In the genomic region with DNA sequence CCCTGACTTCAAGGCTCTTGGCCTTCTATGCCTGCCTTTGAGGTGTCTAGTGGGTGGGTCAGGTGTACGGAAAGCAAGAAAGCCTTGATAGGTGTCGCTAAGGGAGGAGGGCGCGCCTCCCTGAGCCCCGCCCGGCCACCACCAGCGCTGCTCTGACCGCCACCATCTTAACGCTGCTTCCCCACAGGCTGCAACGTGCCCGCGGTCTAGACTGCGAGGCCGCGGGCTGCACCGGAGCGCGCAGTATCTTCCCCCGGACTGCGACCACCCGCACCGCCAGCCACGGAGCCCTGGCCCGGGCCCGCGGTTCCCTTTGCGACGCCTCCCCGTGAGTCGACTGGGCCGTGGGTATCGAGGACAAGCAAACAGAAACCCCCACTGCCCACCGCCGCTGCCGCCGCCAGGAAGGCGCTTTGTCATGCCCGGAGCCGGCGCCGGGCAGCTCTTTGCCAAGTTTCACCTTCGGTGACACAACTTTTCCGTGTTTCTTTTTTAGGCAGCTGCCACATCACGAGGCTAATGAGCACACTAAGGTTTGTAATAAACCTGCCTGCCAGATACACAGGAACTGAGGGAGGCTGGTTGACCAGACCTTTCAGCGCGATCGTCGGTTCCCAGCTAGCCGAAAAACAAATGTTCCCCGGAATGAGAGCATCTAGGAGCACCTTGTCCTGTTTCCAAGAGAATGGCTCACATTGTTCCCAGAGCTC, we compare ENCODE assay signal across 7 cellular contexts.
A peak's percentile ranks its signal among the peaks of the same experiment; 100 is the strongest.
DNase-seq lines count a peak whose midpoint lies in the region; ATAC-seq, FAIRE-seq and TF ChIP-seq lines count a peak whose summit lies in the region.

No MANE protein-coding gene starts in this region.

- POLR2A ChIA-PET in GM12878 (lab: Charles Lee) = no interaction called here

- H4K20me1 ChIP-seq in GM12878 (ENCODE audit: control insufficient read depth, insufficient read depth) = no peaks in the 10 kb centered on the region

- H3K9ac ChIP-seq in GM12878 (ENCODE audit: control insufficient read depth, insufficient read depth, low read length) = no peak overlapping the region

- no peak for TF ChIP-seq CTCF in GM12878 (IDR thresholded peaks at IDR 0.05 in 2 of 3, conservative IDR thresholded peaks at IDR 0.05 in 1 of 3; ENCODE audit: control insufficient read depth in 2 of 3, extremely low read depth in 1 of 3, insufficient read depth in 1 of 3, low read depth in 3 of 3, low read length in 3 of 3)
- TF ChIP-seq CTCF in left lung (IDR thresholded peaks at IDR 0.05) = no peak
- no peak for TF ChIP-seq CTCF in thoracic aorta (IDR thresholded peaks at IDR 0.05)

- no peak for DNase-seq in GM12878 (ENCODE audit: low read depth, low spot score)
- DNase-seq in left lung = peak in 1 of 2 donors; percentile 85
- DNase-seq in thoracic aorta (ENCODE audit: low spot score) = no peak
- DNase-seq in substantia nigra (lab: John Stamatoyannopoulos, UW) = no peak
- no peak for DNase-seq in HCEC 1CT

- SMC1A ChIA-PET in GM12878 (lab: Charles Lee; ENCODE audit: uncharacterized antibody, unreplicated experiment) = no interaction called here

- no peak overlapping the region for H2AFZ ChIP-seq in GM12878 (ENCODE audit: control insufficient read depth, low read depth, low read length)

- 38% methylated on average over 41 of the region's 50 CpGs for WGBS in GM12878 (ENCODE audit: insufficient coverage, insufficient replicate concordance, low lambda C conversion rate, missing lambda C conversion rate)

- TF ChIP-seq RAD21 in GM12878 (IDR thresholded peaks at IDR 0.05; ENCODE audit: insufficient read depth, low read depth, low read length) = no peak

- no TSS peak for BruUV-seq in GM12878 (replicated peaks; lab: Mats Ljungman, UMichigan)

- TF ChIP-seq POLR2A in GM12878 (IDR thresholded peaks at IDR 0.05; ENCODE audit: low read depth, low read length) = no peak

- in situ Hi-C loops in GM12878 (cut with MboI) = no loop called here

- H3K27ac ChIP-seq in GM12878 (ENCODE audit: control insufficient read depth, insufficient read depth) = no peak overlapping the region
- H3K27ac ChIP-seq in left lung = peak overlapping the region; percentile 59 to 75
- no peak overlapping the region for H3K27ac ChIP-seq in thoracic aorta
- H3K27ac ChIP-seq in substantia nigra (ENCODE audit: low read depth, low read length, poor library complexity, severe bottlenecking) = no peak overlapping the region

- H3K36me3 ChIP-seq in GM12878 (ENCODE audit: control insufficient read depth in 2 of 2, insufficient read depth in 2 of 2, low read length in 1 of 2) (no peaks in the 10 kb centered on the region), left lung (no peaks in the 10 kb centered on the region), thoracic aorta (no peaks in the 10 kb centered on the region)

- peaks cover 0 to 6% of the 10 kb centered on the region in 2 experiments; a peak in 3 of 4 replicates for H3K27me3 ChIP-seq in GM12878 (replicated peaks in 1 of 2; ENCODE audit: control insufficient read depth in 2 of 2, insufficient read depth in 2 of 2, low read length in 1 of 2)
- peaks cover 18 to 29% of the 10 kb centered on the region in 2 donors for H3K27me3 ChIP-seq in left lung
- no peaks in the 10 kb centered on the region for H3K27me3 ChIP-seq in thoracic aorta (replicated peaks; ENCODE audit: insufficient read depth)

- H3K9me3 ChIP-seq in GM12878 (replicated peaks; ENCODE audit: control insufficient read depth, insufficient read depth, low read length) (no peaks in the 10 kb centered on the region), left lung (no peaks in the 10 kb centered on the region), thoracic aorta (no peaks in the 10 kb centered on the region)

- H3K4me1 ChIP-seq in GM12878 (ENCODE audit: control insufficient read depth, insufficient read depth, low read length) (no peaks in the 10 kb centered on the region), left lung (no peaks in the 10 kb centered on the region), thoracic aorta (ENCODE audit: control insufficient read depth in 1 of 2, low read depth in 2 of 2) (no peaks in the 10 kb centered on the region)

- intact Hi-C loops in GM12878 (cut with micrococcal nuclease; ENCODE audit: unreplicated experiment) = no loop called here
- intact Hi-C loops in left lung (cut with DNase I) = no loop called here

- H3K4me2 ChIP-seq in GM12878 (ENCODE audit: control insufficient read depth, insufficient read depth) = no peak overlapping the region

- no peak overlapping the region for H3K4me3 ChIP-seq in GM12878
- H3K4me3 ChIP-seq in left lung = peak overlapping the region; percentile 13 to 31
- H3K4me3 ChIP-seq in thoracic aorta = peak overlapping the region; percentile 67

- ATAC-seq in HG03432 (IDR thresholded peaks at IDR 0.05; ENCODE audit: unreplicated experiment) (peak; percentile 71), GM12878 (peak; percentile 35; the same call in 2 of the 3 replicates), left lung (peak; percentile 93), thoracic aorta (ENCODE audit: insufficient number of reproducible peaks, low FRiP score, low read depth) (no peak), GM18858 (IDR thresholded peaks at IDR 0.05; ENCODE audit: unreplicated experiment) (no peak)

- CTCF ChIA-PET in GM12878 (lab: Yijun Ruan, JAX) = no interaction called here

- FAIRE-seq in GM12878 (lab: Jason Lieb, UNC) = no peak

- no peak for TF ChIP-seq EP300 in GM12878 (IDR thresholded peaks at IDR 0.05; ENCODE audit: borderline replicate concordance in 1 of 2, control insufficient read depth in 1 of 2, low read depth in 2 of 2, low read length in 2 of 2)

- no peaks in the 10 kb centered on the region for H3K79me2 ChIP-seq in GM12878 (ENCODE audit: control insufficient read depth, insufficient read depth, low read length)

- RAD21 ChIA-PET in GM12878 (lab: Charles Lee; ENCODE audit: unreplicated experiment) = no interaction called here

TF ChIP-seq in GM12878, 131 proteins besides CTCF, POLR2A, EP300 and RAD21:
- no peak for TF ChIP-seq MEF2B (IDR thresholded peaks at IDR 0.05; ENCODE audit: partially characterized antibody, poor library complexity, severe bottlenecking)
- no peak for TF ChIP-seq RAD51 (IDR thresholded peaks at IDR 0.05)
- TF ChIP-seq, protein P1, sequence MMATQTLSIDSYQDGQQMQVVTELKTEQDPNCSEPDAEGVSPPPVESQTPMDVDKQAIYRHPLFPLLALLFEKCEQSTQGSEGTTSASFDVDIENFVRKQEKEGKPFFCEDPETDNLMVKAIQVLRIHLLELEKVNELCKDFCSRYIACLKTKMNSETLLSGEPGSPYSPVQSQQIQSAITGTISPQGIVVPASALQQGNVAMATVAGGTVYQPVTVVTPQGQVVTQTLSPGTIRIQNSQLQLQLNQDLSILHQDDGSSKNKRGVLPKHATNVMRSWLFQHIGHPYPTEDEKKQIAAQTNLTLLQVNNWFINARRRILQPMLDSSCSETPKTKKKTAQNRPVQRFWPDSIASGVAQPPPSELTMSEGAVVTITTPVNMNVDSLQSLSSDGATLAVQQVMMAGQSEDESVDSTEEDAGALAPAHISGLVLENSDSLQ (IDR thresholded peaks at IDR 0.05) = no peak
- no peak for TF ChIP-seq JUNB (IDR thresholded peaks at IDR 0.05)
- TF ChIP-seq RUNX3 (IDR thresholded peaks at IDR 0.05; ENCODE audit: low read length) = no peak
- TF ChIP-seq, protein P2, sequence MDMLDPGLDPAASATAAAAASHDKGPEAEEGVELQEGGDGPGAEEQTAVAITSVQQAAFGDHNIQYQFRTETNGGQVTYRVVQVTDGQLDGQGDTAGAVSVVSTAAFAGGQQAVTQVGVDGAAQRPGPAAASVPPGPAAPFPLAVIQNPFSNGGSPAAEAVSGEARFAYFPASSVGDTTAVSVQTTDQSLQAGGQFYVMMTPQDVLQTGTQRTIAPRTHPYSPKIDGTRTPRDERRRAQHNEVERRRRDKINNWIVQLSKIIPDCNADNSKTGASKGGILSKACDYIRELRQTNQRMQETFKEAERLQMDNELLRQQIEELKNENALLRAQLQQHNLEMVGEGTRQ (IDR thresholded peaks at IDR 0.05; ENCODE audit: borderline replicate concordance, low read depth, low read length) = no peak
TF ChIP-seq in GM12878: peak in this region for 0.

Comparison
In these comparisons a context has a peak if more than half of its experiments do, and no peak if none do; other contexts are left out.
1. ATAC-seq: peak in HG03432 (single experiment), GM12878 (single experiment) and left lung (single experiment); none in thoracic aorta (single experiment) and GM18858 (single experiment).
2. H3K27ac ChIP-seq: peak in left lung (2 of 2); none in GM12878 (single experiment), thoracic aorta (0 of 2) and substantia nigra (single experiment).